ENCODE assay signal across 7 cellular contexts in genomic region chr12:13278249-13278787, GRCh38.
DNase-seq lines count a peak whose midpoint lies in the region; ATAC-seq, FAIRE-seq and TF ChIP-seq lines count a peak whose summit lies in the region.

No MANE protein-coding gene starts in this region.

- ATAC-seq in HG02981 (IDR thresholded peaks at IDR 0.05; ENCODE audit: unreplicated experiment): peak; percentile 68

- no peak for TF ChIP-seq POLR2A in GM12891 (IDR thresholded peaks at IDR 0.05; ENCODE audit: low read depth, low read length)

- DNase-seq in GM12891 (ENCODE audit: insufficient read length, low spot score): peak; percentile 60
- DNase-seq in NCI-H446 treated with DMSO at 0.1 percent for 48 hours (lab: John Stamatoyannopoulos, UW): peak; percentile 67
- DNase-seq in activated CD8-positive, alpha-beta memory T cell treated with anti-CD3 and anti-CD28 coated beads, Interleukin-2, amount 50 U/mL, for 24 hours (ENCODE audit: extremely low read depth): peak; percentile 21
- DNase-seq in epidermal melanocyte (ENCODE audit: insufficient read length, low spot score): peak; percentile 84
- DNase-seq in mucosa of gallbladder (ENCODE audit: low spot score): peak; percentile 65
- peak; percentile 22 to 38 for DNase-seq in stimulated activated CD8-positive, alpha-beta memory T cell treated with anti-CD3 and anti-CD28 coated beads, Interleukin-4, amount 100 ng/mL, for 1 hour (ENCODE audit: low read depth in 2 of 2, low spot score in 1 of 2)

- no peak for FAIRE-seq in GM12891 (lab: Jason Lieb, UNC)

TF ChIP-seq in GM12891, 5 proteins besides CTCF, POLR2A, EP300 and RAD21:
- TF ChIP-seq TAF1 (IDR thresholded peaks at IDR 0.05; ENCODE audit: low read depth, low read length) (no peak), POU2F2 (IDR thresholded peaks at IDR 0.05; ENCODE audit: low read depth, low read length) (no peak), SPI1 (IDR thresholded peaks at IDR 0.05; ENCODE audit: low read depth, low read length) (no peak)

Comparison
In these comparisons a context has a peak if more than half of its experiments do, and no peak if none do; other contexts are left out.
1. Peak in every context shown above with its lines: DNase-seq and ATAC-seq.
2. DNase-seq: peak in every context shown above with its lines; median percentile 84 in epidermal melanocyte; 67 in NCI-H446 treated with DMSO at 0.1 percent for 48 hours; 65 in mucosa of gallbladder; 60 in GM12891; 30 in stimulated activated CD8-positive, alpha-beta memory T cell treated with anti-CD3 and anti-CD28 coated beads, Interleukin-4, amount 100 ng/mL, for 1 hour; 21 in activated CD8-positive, alpha-beta memory T cell treated with anti-CD3 and anti-CD28 coated beads, Interleukin-2, amount 50 U/mL, for 24 hours.